ENCODE assay signal across 8 cellular contexts in genomic region chrX:48631376-48632090, GRCh38. TPM values are rescaled to one million over a fixed set of nuclear protein-coding genes. Genes with fewer than 3 reads are reported as not detected.
DNase-seq lines count a peak whose midpoint lies in the region; ATAC-seq, FAIRE-seq and TF ChIP-seq lines count a peak whose summit lies in the region.

No MANE protein-coding gene starts in this region.

- ATAC-seq in HG02870 (IDR thresholded peaks at IDR 0.05; ENCODE audit: unreplicated experiment): peak; percentile 67

- H3K9me3 ChIP-seq in keratinocyte (ENCODE audit: control insufficient read depth, low read depth, low read length): no peaks in the 10 kb centered on the region

- no peak overlapping the region for H3K4me3 ChIP-seq in keratinocyte (ENCODE audit: control insufficient read depth in 2 of 3, extremely low read depth in 1 of 3, insufficient read depth in 2 of 3, low read depth in 1 of 3, low read length in 3 of 3)

- no peak overlapping the region for H2AFZ ChIP-seq in keratinocyte (ENCODE audit: control insufficient read depth, low read length)

- H3K4me1 ChIP-seq in keratinocyte (ENCODE audit: control insufficient read depth, extremely low read depth, insufficient read depth, low read length): no peaks in the 10 kb centered on the region

- H3K27me3 ChIP-seq in keratinocyte (ENCODE audit: control insufficient read depth, extremely low read depth, insufficient read depth, low read length): no peaks in the 10 kb centered on the region

- dilution Hi-C loops in keratinocyte (cut with MboI; ENCODE audit: extremely low pct_ligation_motif_present, low sequenced_read_pairs): no loop called here

- DNase-seq in GM04503 (ENCODE audit: low read depth): peak; percentile 68
- DNase-seq in NCI-H2171 treated with DMSO at 0.1 percent for 48 hours (lab: John Stamatoyannopoulos, UW): peak; percentile 77
- peak in 3 of 4 experiments; percentile 3 to 12 (median 6) for DNase-seq in activated CD4-positive, CD25-positive, alpha-beta regulatory T cell (lab: John Stamatoyannopoulos, UW)
- DNase-seq in central memory CD4-positive, alpha-beta T cell: peak; percentile 71
- DNase-seq in keratinocyte (ENCODE audit: low read depth, low spot score): peak; percentile 9
- DNase-seq in stimulated activated CD4-positive, alpha-beta T cell treated with anti-CD3 and anti-CD28 coated beads, Interleukin-1b, Interleukin-23, amount 100 ng/mL, for 1 hour (ENCODE audit: low read depth in 2 of 2): peak; percentile 1 to 23
- no peak for DNase-seq in NCI-H1048 (lab: John Stamatoyannopoulos, UW)

- H3K79me2 ChIP-seq in keratinocyte (ENCODE audit: control insufficient read depth, insufficient read depth, low read length): no peaks in the 10 kb centered on the region

- no peaks in the 10 kb centered on the region for H3K9me1 ChIP-seq in keratinocyte (ENCODE audit: control insufficient read depth, extremely low read depth, insufficient read depth, low read length)

- peak; percentile 79 for FAIRE-seq in keratinocyte (lab: Jason Lieb, UNC)

- no peaks in the 10 kb centered on the region for H3K36me3 ChIP-seq in keratinocyte (ENCODE audit: control insufficient read depth in 2 of 2, extremely low read depth in 1 of 2, insufficient read depth in 2 of 2, low read length in 2 of 2)

- H3K4me2 ChIP-seq in keratinocyte (ENCODE audit: control insufficient read depth, extremely low read depth, insufficient read depth, low read depth, low read length): peak overlapping the region; percentile 6

- no peak overlapping the region for H3K27ac ChIP-seq in keratinocyte (ENCODE audit: control insufficient read depth, insufficient read depth, low read length)

- no peaks in the 10 kb centered on the region for H4K20me1 ChIP-seq in keratinocyte (ENCODE audit: control insufficient read depth, extremely low read depth, insufficient read depth, low read length)

- TF ChIP-seq CTCF in keratinocyte (optimal IDR thresholded peaks at IDR 0.05 in 1 of 3, IDR thresholded peaks at IDR 0.05 in 1 of 3, conservative IDR thresholded peaks at IDR 0.05 in 1 of 3; ENCODE audit: extremely low read depth in 1 of 3, insufficient read depth in 2 of 3, low read length in 3 of 3): peak; percentile 38 to 64 (median 54)

- no peak overlapping the region for H3K9ac ChIP-seq in keratinocyte (ENCODE audit: control insufficient read depth, extremely low read depth, insufficient read depth, low read length)

RNA-seq across cellular contexts. Expression of gene WDR13, which starts 34.2 kb away (rescaled TPM):
- polyA plus RNA-seq in keratinocyte: 32.8 to 48.0 TPM (median 40.6 TPM) in 3 replicates
- 39.7 TPM for polyA plus RNA-seq in keratinocyte (2011; ENCODE audit: low read depth)
- 48.9 and 86.4 TPM in 2 replicates for polyA plus RNA-seq in keratinocyte (2011; cell fraction: cytosol; rRNA removed)
- 78.0 and 123 TPM in 2 replicates for polyA plus RNA-seq in keratinocyte (2011; cell fraction: nucleus; rRNA removed)
- polyA plus RNA-seq in keratinocyte (2012; ENCODE audit: low replicate concordance): 92.0 and 98.0 TPM in 2 replicates
- 36.3 to 211 TPM (median 40.0 TPM) in 3 replicates for polyA minus RNA-seq in keratinocyte
- 81.7 TPM for polyA minus RNA-seq in keratinocyte (2011; cell fraction: cytosol; rRNA and poly(A)+ RNA removed)
- polyA minus RNA-seq in keratinocyte (2011; cell fraction: nucleus; rRNA and poly(A)+ RNA removed): 31.0 and 34.7 TPM in 2 replicates

RNA-seq across cellular contexts. Expression of gene WAS, which starts 52.1 kb away (rescaled TPM):
- polyA plus RNA-seq in keratinocyte: 0.05 to 0.09 TPM (median 0.07 TPM) in 3 replicates
- 1.1 TPM for polyA plus RNA-seq in keratinocyte (2011; ENCODE audit: low read depth)
- polyA plus RNA-seq in keratinocyte (2011; cell fraction: cytosol; rRNA removed): 0.10 TPM in 1 of 2 replicates, not detected in the other
- 0.61 and 1.6 TPM in 2 replicates for polyA plus RNA-seq in keratinocyte (2011; cell fraction: nucleus; rRNA removed)
- polyA plus RNA-seq in keratinocyte (2012; ENCODE audit: low replicate concordance): 0.16 and 0.17 TPM in 2 replicates
- not detected in 3 replicates for polyA minus RNA-seq in keratinocyte
- polyA minus RNA-seq in keratinocyte (2011; cell fraction: cytosol; rRNA and poly(A)+ RNA removed): not detected
- polyA minus RNA-seq in keratinocyte (2011; cell fraction: nucleus; rRNA and poly(A)+ RNA removed): not detected in 2 replicates

RNA-seq across cellular contexts. Expression of gene RBM3, which starts 57.2 kb away (rescaled TPM):
- polyA plus RNA-seq in keratinocyte: 237 to 327 TPM (median 282 TPM) in 3 replicates
- polyA plus RNA-seq in keratinocyte (2011; ENCODE audit: low read depth): 38.2 TPM
- polyA plus RNA-seq in keratinocyte (2011; cell fraction: cytosol; rRNA removed): 198 and 205 TPM in 2 replicates
- 200 and 256 TPM in 2 replicates for polyA plus RNA-seq in keratinocyte (2011; cell fraction: nucleus; rRNA removed)
- 82.5 and 371 TPM in 2 replicates for polyA plus RNA-seq in keratinocyte (2012; ENCODE audit: low replicate concordance)
- polyA minus RNA-seq in keratinocyte: 147 to 296 TPM (median 202 TPM) in 3 replicates
- 149 TPM for polyA minus RNA-seq in keratinocyte (2011; cell fraction: cytosol; rRNA and poly(A)+ RNA removed)
- polyA minus RNA-seq in keratinocyte (2011; cell fraction: nucleus; rRNA and poly(A)+ RNA removed): 74.6 and 96.0 TPM in 2 replicates
